25 cellular contexts compared by ENCODE assay signal in genomic region chr13:39422845-39423565, GRCh38.
DNase-seq lines count a peak whose midpoint lies in the region; ATAC-seq, FAIRE-seq and TF ChIP-seq lines count a peak whose summit lies in the region.
"Had no signal": no experiment of that assay in that cellular context is flagged by ENCODE, and none has a peak within 500 bp of the region (broad histone marks: within the 10 kb centered on the region; RNA-seq: fewer than 3 reads in every experiment).

No MANE protein-coding gene starts in this region.

- intact Hi-C loops in A673 (cut with micrococcal nuclease; ENCODE audit: unreplicated experiment), result no loop called here
- intact Hi-C loops in lower lobe of right lung (cut with DNase I), result no loop called here

- CTCF ChIA-PET in A673 (lab: Charles Lee) (no interaction called here), WTC11 (lab: Charles Lee) (interaction anchor here (0.7 to 1.2 kb wide), 2 partner anchors 175 to 193 kb away, joined by 3 read pairs; no protein-coding TSS in a partner anchor)

- H3K27me3 Mint-ChIP-seq in WTC11 (ENCODE audit: low read depth), result 0 out of 2 replicates have a peak, but pooled peaks cover 6% of the 10 kb centered on the region
- H3K27me3 Mint-ChIP-seq: IgD-negative memory B cell had no signal

- H3K4me3 ChIP-seq in A673 (ENCODE audit: low read depth, low read length, poor library complexity, severe bottlenecking), result no peak overlapping the region
- H3K4me3 ChIP-seq in fibroblast of pulmonary artery (replicated peaks; ENCODE audit: low read depth, low read length), result no peak overlapping the region
- no peak overlapping the region for H3K4me3 ChIP-seq in lower lobe of right lung
- H3K4me3 ChIP-seq: MG63 had no signal

- peaks cover 6% of the 10 kb centered on the region for H3K9me3 Mint-ChIP-seq in WTC11
- H3K9me3 Mint-ChIP-seq: activated CD4-positive, alpha-beta T cell treated with anti-CD3 and anti-CD28 coated beads, Interleukin-2, amount 10 ng/mL, durations not matched to agents 24 days and 14 days; activated naive CD4-positive, alpha-beta T cell treated with anti-CD3 and anti-CD28 coated beads for 36 hours had no signal

- no peaks in the 10 kb centered on the region for H3K27me3 ChIP-seq in A673 (replicated peaks; ENCODE audit: insufficient read depth, low read depth, low read length, poor library complexity)
- no peaks in the 10 kb centered on the region for H3K27me3 ChIP-seq in lower lobe of right lung (ENCODE audit: low read depth)
- H3K27me3 ChIP-seq: foreskin keratinocyte, MG63 had no signal

- no peak overlapping the region for H3K27ac Mint-ChIP-seq in WTC11
- H3K27ac Mint-ChIP-seq: activated CD4-positive, alpha-beta T cell treated with anti-CD3 and anti-CD28 coated beads, Interleukin-2, amount 10 ng/mL, durations not matched to agents 24 days and 14 days; activated naive CD4-positive, alpha-beta T cell treated with anti-CD3 and anti-CD28 coated beads for 36 hours had no signal

- 0 out of 2 replicates have a peak overlapping the region, but pooled peaks have one; percentile 26 for H3K4me3 Mint-ChIP-seq in WTC11
- H3K4me3 Mint-ChIP-seq: activated CD4-positive, alpha-beta T cell treated with anti-CD3 and anti-CD28 coated beads, Interleukin-2, amount 10 ng/mL, durations not matched to agents 24 days and 14 days; activated naive CD4-positive, alpha-beta T cell treated with anti-CD3 and anti-CD28 coated beads for 36 hours; IgD-negative memory B cell had no signal

- TF ChIP-seq CTCF in A673 (conservative IDR thresholded peaks at IDR 0.05; ENCODE audit: low read depth, low read length) (no peak), WTC11 (IDR thresholded peaks at IDR 0.05) (no peak), fibroblast of pulmonary artery (IDR thresholded peaks at IDR 0.05; ENCODE audit: low read length, missing control alignments) (no peak), lower lobe of right lung (IDR thresholded peaks at IDR 0.05) (no peak)

- BruUV-seq in A673 (replicated peaks; lab: Mats Ljungman, UMichigan), result no TSS peak

- H3K4me1 Mint-ChIP-seq in WTC11, result peaks cover 39% of the 10 kb centered on the region
- H3K4me1 Mint-ChIP-seq: activated CD4-positive, alpha-beta T cell treated with anti-CD3 and anti-CD28 coated beads, Interleukin-2, amount 10 ng/mL, durations not matched to agents 24 days and 14 days; IgD-negative memory B cell had no signal

- peaks cover 32% of the 10 kb centered on the region for H3K4me1 ChIP-seq in A673 (ENCODE audit: insufficient read depth, low read length, poor library complexity, severe bottlenecking)
- H3K4me1 ChIP-seq in lower lobe of right lung, result no peaks in the 10 kb centered on the region
- H3K4me1 ChIP-seq: BE2C, foreskin keratinocyte had no signal

- no peak for FAIRE-seq in HTR-8/SVneo (lab: Jason Lieb, UNC)
- FAIRE-seq: A204.1, endometrium had no signal

- DNase-seq in A673 (ENCODE audit: low spot score) (peak; percentile 40), HTR-8/SVneo (ENCODE audit: insufficient read length, low spot score) (peak; percentile 5), WTC11 (ENCODE audit: low spot score) (no peak), fibroblast of pulmonary artery (ENCODE audit: low read depth) (peak; percentile 67), NCI-H2107 treated with DMSO at 0.1 percent for 48 hours (lab: John Stamatoyannopoulos, UW; ENCODE audit: unreplicated experiment) (no peak), lower lobe of right lung (no peak)
- DNase-seq in central memory CD4-positive, alpha-beta T cell, result no peak
- DNase-seq: activated CD4-positive, alpha-beta T cell treated with anti-CD3 and anti-CD28 coated beads, Interleukin-2, amount 10 ng/mL, durations not matched to agents 24 days and 14 days; activated naive CD4-positive, alpha-beta T cell treated with anti-CD3 and anti-CD28 coated beads for 36 hours; BE2C; dermis blood vessel endothelial cell; left colon; mesendoderm; MG63; NCI-H526; occipital lobe; stimulated activated CD4-positive, alpha-beta T cell treated with anti-CD3 and anti-CD28 coated beads, Interleukin-1b, Interleukin-23, amount 100 ng/mL, for 48 hours; trophoblast cell had no signal

- H3K36me3 Mint-ChIP-seq in WTC11, result no peaks in the 10 kb centered on the region

- POLR2A ChIA-PET in A673 (lab: Charles Lee; ENCODE audit: low non-redundant PET), result no interaction called here
- POLR2A ChIA-PET in WTC11 (lab: Charles Lee), result no interaction called here

- ATAC-seq in WTC11, result peak; percentile 92
- ATAC-seq in lower lobe of right lung, result no peak
- ATAC-seq in GM21526 (IDR thresholded peaks at IDR 0.05; ENCODE audit: low FRiP score, unreplicated experiment), result no peak
- ATAC-seq: foreskin keratinocyte, HCT116, left colon had no signal

- no peaks in the 10 kb centered on the region for H3K9me3 ChIP-seq in A673 (ENCODE audit: low read depth, low read length, poor library complexity, severe bottlenecking)
- H3K9me3 ChIP-seq in lower lobe of right lung, result no peaks in the 10 kb centered on the region
- H3K9me3 ChIP-seq: BE2C, MG63 had no signal

- H3K36me3 ChIP-seq in A673 (ENCODE audit: insufficient read depth, low read length, poor library complexity, severe bottlenecking), result no peaks in the 10 kb centered on the region
- H3K36me3 ChIP-seq in lower lobe of right lung, result no peaks in the 10 kb centered on the region
- H3K36me3 ChIP-seq: BE2C, MG63 had no signal

- no peak overlapping the region for H3K27ac ChIP-seq in A673 (ENCODE audit: low read depth, low read length, poor library complexity, severe bottlenecking)
- H3K27ac ChIP-seq in lower lobe of right lung, result no peak overlapping the region
- H3K27ac ChIP-seq: foreskin keratinocyte, RWPE1 had no signal

TF ChIP-seq in WTC11, 78 proteins besides CTCF, POLR2A, EP300 and RAD21 (continues in another document):
- TF ChIP-seq MXD4 (CRISPR knock-in tag; IDR thresholded peaks at IDR 0.05; ENCODE audit: borderline replicate concordance) (no peak), KAT7 (CRISPR knock-in tag; IDR thresholded peaks at IDR 0.05; ENCODE audit: borderline replicate concordance) (no peak), ZNF671 (CRISPR knock-in tag; IDR thresholded peaks at IDR 0.05) (no peak), RELA (CRISPR knock-in tag; IDR thresholded peaks at IDR 0.05; ENCODE audit: borderline replicate concordance) (no peak), ZSCAN18 (CRISPR knock-in tag; IDR thresholded peaks at IDR 0.05) (no peak), HMGA2 (CRISPR knock-in tag; IDR thresholded peaks at IDR 0.05) (no peak), GABPB1 (CRISPR knock-in tag; IDR thresholded peaks at IDR 0.05) (no peak), FOXJ3 (CRISPR knock-in tag; IDR thresholded peaks at IDR 0.05; ENCODE audit: borderline replicate concordance) (no peak), JUN (CRISPR knock-in tag; IDR thresholded peaks at IDR 0.05) (no peak), NR1H2 (CRISPR knock-in tag; IDR thresholded peaks at IDR 0.05) (no peak), OVOL2 (CRISPR knock-in tag; IDR thresholded peaks at IDR 0.05; ENCODE audit: borderline replicate concordance) (no peak), FOXP4 (CRISPR knock-in tag; IDR thresholded peaks at IDR 0.05) (no peak), CDX4 (CRISPR knock-in tag; IDR thresholded peaks at IDR 0.05; ENCODE audit: borderline replicate concordance) (no peak), JAZF1 (CRISPR knock-in tag; IDR thresholded peaks at IDR 0.05) (no peak), NR3C1 (CRISPR knock-in tag; conservative IDR thresholded peaks at IDR 0.05; ENCODE audit: low read depth) (no peak), ZBTB43 (CRISPR knock-in tag; IDR thresholded peaks at IDR 0.05) (no peak)

Comparison
In these comparisons a context has a peak if more than half of its experiments do, and no peak if none do; other contexts are left out.
1. DNase-seq: peak in A673 (single experiment), HTR-8/SVneo (single experiment) and fibroblast of pulmonary artery (single experiment); none in WTC11 (single experiment), NCI-H2107 treated with DMSO at 0.1 percent for 48 hours (single experiment), lower lobe of right lung (single experiment) and central memory CD4-positive, alpha-beta T cell (single experiment).